ENCODE assay signal across 1 cellular context in genomic region chr2:54609647-54610046, GRCh38.
TF ChIP-seq lines count a peak whose summit lies in the region.

No MANE protein-coding gene starts in this region.

TF ChIP-seq in HepG2, 621 proteins besides CTCF, POLR2A, EP300 and RAD21 (continued from another document and continues in another):
- TF ChIP-seq FOXK1 (CRISPR knock-in tag; IDR thresholded peaks at IDR 0.05; ENCODE audit: borderline replicate concordance, low read depth) (0 out of 2 replicates have a peak, but pooled peaks have one; percentile 24), ZHX1 (CRISPR knock-in tag; IDR thresholded peaks at IDR 0.05; ENCODE audit: low read depth) (no peak), KIAA2018 (CRISPR knock-in tag; IDR thresholded peaks at IDR 0.05; ENCODE audit: borderline replicate concordance) (no peak), ZNF343 (CRISPR knock-in tag; IDR thresholded peaks at IDR 0.05) (no peak), NPAS2 (CRISPR knock-in tag; IDR thresholded peaks at IDR 0.05; ENCODE audit: borderline replicate concordance) (no peak), ZNF451 (CRISPR knock-in tag; IDR thresholded peaks at IDR 0.05) (no peak), ZBTB42 (CRISPR knock-in tag; IDR thresholded peaks at IDR 0.05) (no peak), ZFYVE20 (CRISPR knock-in tag; IDR thresholded peaks at IDR 0.05; ENCODE audit: borderline replicate concordance, low read depth) (no peak), MED13 (CRISPR knock-in tag; IDR thresholded peaks at IDR 0.05) (no peak), KDM2A (CRISPR knock-in tag; IDR thresholded peaks at IDR 0.05; ENCODE audit: borderline replicate concordance, low read depth) (no peak), HNF1A (IDR thresholded peaks at IDR 0.05; ENCODE audit: low read depth) (no peak), HNF1A (CRISPR knock-in tag; IDR thresholded peaks at IDR 0.05; ENCODE audit: borderline replicate concordance) (no peak), JUN (CRISPR knock-in tag; IDR thresholded peaks at IDR 0.05) (no peak), ZNF503 (CRISPR knock-in tag; IDR thresholded peaks at IDR 0.05) (no peak), TRAFD1 (CRISPR knock-in tag; IDR thresholded peaks at IDR 0.05; ENCODE audit: borderline replicate concordance) (no peak), PHF21A (CRISPR knock-in tag; IDR thresholded peaks at IDR 0.05) (peak; percentile 89), ZNF234 (CRISPR knock-in tag; conservative IDR thresholded peaks at IDR 0.05) (no peak), SNAPC2 (CRISPR knock-in tag; IDR thresholded peaks at IDR 0.05) (no peak), FOXO1 (CRISPR knock-in tag; IDR thresholded peaks at IDR 0.05) (no peak), ZNF407 (CRISPR knock-in tag; IDR thresholded peaks at IDR 0.05; ENCODE audit: not compliant biosample characterization) (no peak), ZNF788 (CRISPR knock-in tag; IDR thresholded peaks at IDR 0.05; ENCODE audit: borderline replicate concordance) (no peak), HOXD1 (CRISPR knock-in tag; IDR thresholded peaks at IDR 0.05) (no peak), PHF20 (CRISPR knock-in tag; IDR thresholded peaks at IDR 0.05) (no peak)
